In genomic region chr11:59145534-59145933, GRCh38 we compare ENCODE assay signal across 9 cellular contexts. TPM values are rescaled to one million over a fixed set of nuclear protein-coding genes. Genes with fewer than 3 reads are reported as not detected.
A peak's percentile ranks its signal among the peaks of the same experiment; 100 is the strongest.
DNase-seq lines count a peak whose midpoint lies in the region; ATAC-seq lines count a peak whose summit lies in the region.
"Had no signal": no experiment of that assay in that cellular context is flagged by ENCODE, and none has a peak within 500 bp of the region (broad histone marks: within the 10 kb centered on the region; RNA-seq: fewer than 3 reads in every experiment).

No MANE protein-coding gene starts in this region.

- no peak overlapping the region for H4K8ac ChIP-seq in mesendoderm (ENCODE audit: low read depth, low read length)

- peak overlapping the region; percentile 77 for H3K9ac ChIP-seq in mesendoderm (ENCODE audit: low read length)

- H3K36me3 ChIP-seq in mesendoderm (ENCODE audit: control insufficient read depth, insufficient read depth, low read length): no peaks in the 10 kb centered on the region

- H2BK15ac ChIP-seq in mesendoderm (replicated peaks; ENCODE audit: low read depth): no peak overlapping the region

- no peaks in the 10 kb centered on the region for H3K79me1 ChIP-seq in mesendoderm (ENCODE audit: low read length)

- ATAC-seq in activated naive CD4-positive, alpha-beta T cell treated with anti-CD3 and anti-CD28 coated beads, Interleukin-2, amount 50 U/mL, for 72 hours: no peak
- ATAC-seq in GM21526 (IDR thresholded peaks at IDR 0.05; ENCODE audit: low FRiP score, unreplicated experiment): no peak

- H2AK5ac ChIP-seq in mesendoderm (ENCODE audit: low read length): no peak overlapping the region

- WGBS in mesendoderm (ENCODE audit: extremely low coverage, insufficient coverage, low lambda C conversion rate): no CpG with 5 or more reads among the region's 4 CpGs

- H3K4me3 ChIP-seq in Jurkat, Clone E6-1 (ENCODE audit: low read length): peak overlapping the region; percentile 74
- H3K4me3 ChIP-seq in mesendoderm (ENCODE audit: low read length): no peak overlapping the region

- H3K9me3 Mint-ChIP-seq in activated naive CD4-positive, alpha-beta T cell treated with anti-CD3 and anti-CD28 coated beads, Interleukin-2, amount 50 U/mL, for 72 hours: no peaks in the 10 kb centered on the region

- peak overlapping the region; percentile 61 for H3K4me2 ChIP-seq in mesendoderm (ENCODE audit: low read length)

- H2BK5ac ChIP-seq in mesendoderm (ENCODE audit: low read length): no peak overlapping the region

- H3K4ac ChIP-seq in mesendoderm (ENCODE audit: low read depth, low read length): no peak overlapping the region

- no peak overlapping the region for H4K5ac ChIP-seq in mesendoderm (ENCODE audit: low read length)

- no peak overlapping the region for H3K27ac ChIP-seq in mesendoderm (ENCODE audit: low read depth, low read length)

- H3K56ac ChIP-seq in mesendoderm (ENCODE audit: low read length): peak overlapping the region; percentile 92

- DNase-seq in AML-193 (lab: John Stamatoyannopoulos, UW): peak; percentile 81 to 90
- no peak for DNase-seq in Jurkat, Clone E6-1 (ENCODE audit: low read depth, low spot score)
- no peak for DNase-seq in activated naive CD4-positive, alpha-beta T cell treated with anti-CD3 and anti-CD28 coated beads, Interleukin-2, amount 50 U/mL, for 72 hours (ENCODE audit: low spot score in 2 of 2)
- no peak for DNase-seq in mesendoderm
- DNase-seq in NCI-H345 (lab: John Stamatoyannopoulos, UW): no peak
- no peak for DNase-seq in NCI-H526 treated with DMSO at 0.1 percent for 48 hours (lab: John Stamatoyannopoulos, UW)
- no peak for DNase-seq in retina

- peaks cover 3% of the 10 kb centered on the region for H3K4me1 ChIP-seq in mesendoderm (ENCODE audit: control insufficient read depth, low read depth, low read length)

- no peak overlapping the region for H3K18ac ChIP-seq in mesendoderm (ENCODE audit: low read length)

- no peak overlapping the region for H2BK120ac ChIP-seq in mesendoderm (ENCODE audit: low read depth, low read length)

- H3K27ac Mint-ChIP-seq in activated naive CD4-positive, alpha-beta T cell treated with anti-CD3 and anti-CD28 coated beads, Interleukin-2, amount 50 U/mL, for 72 hours: peak overlapping the region; percentile 45 to 87

- H3K36me3 Mint-ChIP-seq in activated naive CD4-positive, alpha-beta T cell treated with anti-CD3 and anti-CD28 coated beads, Interleukin-2, amount 50 U/mL, for 72 hours: peaks cover 55 to 57% of the 10 kb centered on the region in 2 donors

- peaks cover 2% of the 10 kb centered on the region for H3K27me3 ChIP-seq in mesendoderm (ENCODE audit: insufficient read depth, low read length, poor library complexity)

- H3K23ac ChIP-seq in mesendoderm (ENCODE audit: low read length): no peak overlapping the region

- no peaks in the 10 kb centered on the region for H3K79me2 ChIP-seq in mesendoderm (ENCODE audit: control insufficient read depth, insufficient read depth, low read length)

RNA-seq across cellular contexts. Expression of gene FAM111A, which starts 2.9 kb away (rescaled TPM):
- 65.8 TPM for polyA plus RNA-seq in Jurkat, Clone E6-1 (2012; ENCODE audit: insufficient read depth, insufficient read length)
- total RNA-seq in activated naive CD4-positive, alpha-beta T cell treated with anti-CD3 and anti-CD28 coated beads, Interleukin-2, amount 50 U/mL, for 72 hours: 100 to 1,000 TPM in 1 of 2 donors, 10 to 100 TPM in 1; 86.7 to 128 TPM
- polyA plus RNA-seq in mesendoderm (2013, experiment 1 of 2): 23.5 TPM
- polyA plus RNA-seq in mesendoderm (2013, experiment 2 of 2): 20.5 TPM

RNA-seq across cellular contexts. Expression of gene DTX4, which starts 26.4 kb away (rescaled TPM):
- polyA plus RNA-seq in Jurkat, Clone E6-1 (2012; ENCODE audit: insufficient read depth, insufficient read length): 7.2 TPM
- total RNA-seq in activated naive CD4-positive, alpha-beta T cell treated with anti-CD3 and anti-CD28 coated beads, Interleukin-2, amount 50 U/mL, for 72 hours: under 1 TPM in 1 of 2 donors, not detected in 1; 0.16 TPM
- 13.9 TPM for polyA plus RNA-seq in mesendoderm (2013, experiment 1 of 2)
- polyA plus RNA-seq in mesendoderm (2013, experiment 2 of 2): 15.1 TPM

RNA-seq across cellular contexts. Expression of gene FAM111B, which starts 38.5 kb away (rescaled TPM):
- polyA plus RNA-seq in Jurkat, Clone E6-1 (2012; ENCODE audit: insufficient read depth, insufficient read length): 26.3 TPM
- total RNA-seq in activated naive CD4-positive, alpha-beta T cell treated with anti-CD3 and anti-CD28 coated beads, Interleukin-2, amount 50 U/mL, for 72 hours: 10 to 100 TPM; 42.8 to 47.6 TPM
- 25.7 TPM for polyA plus RNA-seq in mesendoderm (2013, experiment 1 of 2)
- 26.4 TPM for polyA plus RNA-seq in mesendoderm (2013, experiment 2 of 2)

RNA-seq across cellular contexts. Expression of gene GLYATL1B, which starts 59.4 kb away (rescaled TPM):
- not detected for polyA plus RNA-seq in Jurkat, Clone E6-1 (2012; ENCODE audit: insufficient read depth, insufficient read length)
- not detected for total RNA-seq in activated naive CD4-positive, alpha-beta T cell treated with anti-CD3 and anti-CD28 coated beads, Interleukin-2, amount 50 U/mL, for 72 hours
- not detected for polyA plus RNA-seq in mesendoderm (2013, experiment 1 of 2)
- not detected for polyA plus RNA-seq in mesendoderm (2013, experiment 2 of 2)
- total RNA-seq: T-helper 2 cell treated with Interferon-gamma antibody and Interleukin-4, amounts not matched to agents 100 ng/mL and 5 ng/mL, for 36 hours had no signal

Comparison
In these comparisons a context has a peak if more than half of its experiments do, and no peak if none do; other contexts are left out.
1. DNase-seq: peak in AML-193 (2 of 2); none in Jurkat, Clone E6-1 (single experiment), activated naive CD4-positive, alpha-beta T cell treated with anti-CD3 and anti-CD28 coated beads, Interleukin-2, amount 50 U/mL, for 72 hours (0 of 2), mesendoderm (single experiment), NCI-H345 (single experiment), NCI-H526 treated with DMSO at 0.1 percent for 48 hours (single experiment) and retina (single experiment).